In genomic region chr12:132049876-132050275, GRCh38 we compare ENCODE assay signal across 29 cellular contexts.
DNase-seq lines count a peak whose midpoint lies in the region; ATAC-seq, FAIRE-seq and TF ChIP-seq lines count a peak whose summit lies in the region.
"Had no signal": no experiment of that assay in that cellular context is flagged by ENCODE, and none has a peak within 500 bp of the region (broad histone marks: within the 10 kb centered on the region; RNA-seq: fewer than 3 reads in every experiment).

No MANE protein-coding gene starts in this region.

- no peaks in the 10 kb centered on the region for H3K27me3 ChIP-seq in aorta (ENCODE audit: control insufficient read depth in 1 of 2, insufficient read depth in 2 of 2, low read length in 1 of 2)
- H3K27me3 ChIP-seq: Peyer's patch had no signal

- TF ChIP-seq CTCF in kidney (IDR thresholded peaks at IDR 0.05; ENCODE audit: borderline replicate concordance, extremely low read depth, insufficient read depth) (no peak), OCI-LY7 (conservative IDR thresholded peaks at IDR 0.05; ENCODE audit: low read length) (no peak)

- no peak overlapping the region for H3K4me2 ChIP-seq in OCI-LY7 (ENCODE audit: low read length)
- H3K4me2 ChIP-seq: A549, KMS-11 had no signal

- WGBS in aorta, 2 donors = 90 to 94% methylated on average over 14 of the region's 14 CpGs

- no peaks in the 10 kb centered on the region for H3K9me2 ChIP-seq in OCI-LY7 (ENCODE audit: insufficient read depth, low read length)

- no peaks in the 10 kb centered on the region for H3K9me3 Mint-ChIP-seq in activated naive CD8-positive, alpha-beta T cell treated with anti-CD3 and anti-CD28 coated beads, Interleukin-2, amount 10 ng/mL, durations not matched to agents 7 days and 5 days
- no peaks in the 10 kb centered on the region for H3K9me3 Mint-ChIP-seq in activated naive CD8-positive, alpha-beta T cell treated with anti-CD3 and anti-CD28 coated beads for 36 hours
- H3K9me3 Mint-ChIP-seq: CD8-positive, alpha-beta T cell; IgD-negative memory B cell had no signal

- peak overlapping the region; percentile 7 for H3K27ac Mint-ChIP-seq in activated naive CD8-positive, alpha-beta T cell treated with anti-CD3 and anti-CD28 coated beads, Interleukin-2, amount 10 ng/mL, durations not matched to agents 7 days and 5 days
- no peak overlapping the region for H3K27ac Mint-ChIP-seq in activated naive CD8-positive, alpha-beta T cell treated with anti-CD3 and anti-CD28 coated beads for 36 hours
- H3K27ac Mint-ChIP-seq: CD8-positive, alpha-beta T cell had no signal

- CTCF ChIA-PET in OCI-LY7 (lab: Charles Lee; ENCODE audit: unreplicated experiment) = no interaction called here

- no peaks in the 10 kb centered on the region for H3K27me3 Mint-ChIP-seq in activated naive CD8-positive, alpha-beta T cell treated with anti-CD3 and anti-CD28 coated beads, Interleukin-2, amount 10 ng/mL, durations not matched to agents 7 days and 5 days
- H3K27me3 Mint-ChIP-seq in activated naive CD8-positive, alpha-beta T cell treated with anti-CD3 and anti-CD28 coated beads for 36 hours = no peaks in the 10 kb centered on the region
- H3K27me3 Mint-ChIP-seq: IgD-negative memory B cell had no signal

- H3K79me2 ChIP-seq in OCI-LY7 (ENCODE audit: insufficient read depth, low read depth, low read length) = no peaks in the 10 kb centered on the region

- no peak overlapping the region for H3K9ac ChIP-seq in kidney (ENCODE audit: low read length in 2 of 2)
- H3K9ac ChIP-seq: KMS-11 had no signal

- H3K9me3 ChIP-seq in kidney (ENCODE audit: control insufficient read depth in 1 of 2, low read length in 2 of 2) (no peaks in the 10 kb centered on the region), aorta (ENCODE audit: control insufficient read depth, low read length) (no peaks in the 10 kb centered on the region), OCI-LY7 (ENCODE audit: low read length) (no peaks in the 10 kb centered on the region)
- H3K9me3 ChIP-seq: A549, Caco-2, Peyer's patch had no signal

- no peak for ATAC-seq in activated naive CD8-positive, alpha-beta T cell treated with anti-CD3 and anti-CD28 coated beads, Interleukin-2, amount 10 ng/mL, durations not matched to agents 7 days and 5 days (ENCODE audit: low read depth)
- peak; percentile 26 for ATAC-seq in aorta (ENCODE audit: low FRiP score)
- ATAC-seq: A549; CD8-positive, alpha-beta T cell; GM12878 had no signal

- H3K4me1 ChIP-seq in kidney (ENCODE audit: control insufficient read depth in 1 of 2, insufficient read depth in 1 of 2, low read depth in 1 of 2, low read length in 2 of 2) (no peaks in the 10 kb centered on the region), aorta (ENCODE audit: control insufficient read depth in 1 of 2, insufficient read depth in 2 of 2, low read length in 2 of 2) (no peaks in the 10 kb centered on the region), OCI-LY7 (ENCODE audit: insufficient read depth, low read length, poor library complexity, severe bottlenecking) (peaks cover 11% of the 10 kb centered on the region)
- H3K4me1 ChIP-seq: A549, Caco-2, Peyer's patch had no signal

- no peaks in the 10 kb centered on the region for H4K20me1 ChIP-seq in OCI-LY7 (ENCODE audit: insufficient read depth, low read length)

- FAIRE-seq in kidney (lab: Jason Lieb, UNC) = no peak
- FAIRE-seq: A549, GM12878 had no signal

- H3K27ac ChIP-seq in kidney (ENCODE audit: low read depth in 2 of 2, low read length in 2 of 2) (no peak overlapping the region), aorta (ENCODE audit: low read depth in 1 of 2, low read length in 2 of 2) (no peak overlapping the region), OCI-LY7 (ENCODE audit: low read depth, low read length, poor library complexity, severe bottlenecking) (no peak overlapping the region)
- H3K27ac ChIP-seq: A549, C4-2B, HL-60, KMS-11, Peyer's patch had no signal

- H2AFZ ChIP-seq in OCI-LY7 (ENCODE audit: low read length) = no peak overlapping the region

- no peak overlapping the region for H3K4me3 Mint-ChIP-seq in activated naive CD8-positive, alpha-beta T cell treated with anti-CD3 and anti-CD28 coated beads, Interleukin-2, amount 10 ng/mL, durations not matched to agents 7 days and 5 days
- no peak overlapping the region for H3K4me3 Mint-ChIP-seq in activated naive CD8-positive, alpha-beta T cell treated with anti-CD3 and anti-CD28 coated beads for 36 hours
- H3K4me3 Mint-ChIP-seq: CD8-positive, alpha-beta T cell; IgD-negative memory B cell had no signal

- peaks cover 31% of the 10 kb centered on the region for H3K36me3 Mint-ChIP-seq in activated naive CD8-positive, alpha-beta T cell treated with anti-CD3 and anti-CD28 coated beads, Interleukin-2, amount 10 ng/mL, durations not matched to agents 7 days and 5 days
- H3K36me3 Mint-ChIP-seq in activated naive CD8-positive, alpha-beta T cell treated with anti-CD3 and anti-CD28 coated beads for 36 hours = peaks cover 21% of the 10 kb centered on the region

- intact Hi-C loops in kidney (cut with DNase I) (no loop called here), aorta (cut with DNase I) (no loop called here), OCI-LY7 (cut with micrococcal nuclease; ENCODE audit: unreplicated experiment) (no loop called here)

- DNase-seq in activated naive CD8-positive, alpha-beta T cell treated with anti-CD3 and anti-CD28 coated beads, Interleukin-2, amount 10 ng/mL, durations not matched to agents 7 days and 5 days = no peak
- DNase-seq in activated naive CD8-positive, alpha-beta T cell treated with anti-CD3 and anti-CD28 coated beads for 36 hours = no peak
- DNase-seq in NCI-H82 treated with DMSO at 0.1 percent for 48 hours (lab: John Stamatoyannopoulos, UW; ENCODE audit: unreplicated experiment) = peak; percentile 70
- DNase-seq in kidney = peak; percentile 39
- DNase-seq in aorta = peak in 1 of 2 donors; percentile 64
- no peak for DNase-seq in NCI-H2029 treated with DMSO at 0.1 percent for 48 hours (lab: John Stamatoyannopoulos, UW)
- DNase-seq in NCI-H1092 (lab: John Stamatoyannopoulos, UW) = no peak
- no peak for DNase-seq in OCI-LY7 (ENCODE audit: low spot score)
- DNase-seq: AML-193; Caco-2; CD8-positive, alpha-beta T cell; EL; GDM1; NCI-H1048; NCI-H1417 treated with DMSO at 0.1 percent for 48 hours; NCI-H187; NCI-H2171 treated with DMSO at 0.1 percent for 48 hours; NCI-H345; NCI-H510A treated with DMSO at 0.1 percent for 48 hours; NCI-H774; OCI-M1; Peyer's patch; SHP77 treated with DMSO at 0.1 percent for 48 hours had no signal

- H3K36me3 ChIP-seq in kidney (ENCODE audit: control insufficient read depth in 1 of 2, insufficient read depth in 2 of 2, low read length in 2 of 2) = peaks cover 40 to 49% of the 10 kb centered on the region in 2 donors
- peaks cover 0 to 25% of the 10 kb centered on the region in 2 donors for H3K36me3 ChIP-seq in aorta (ENCODE audit: control insufficient read depth in 1 of 2, insufficient read depth in 2 of 2, low read length in 1 of 2)
- peaks cover 83% of the 10 kb centered on the region for H3K36me3 ChIP-seq in OCI-LY7 (ENCODE audit: insufficient read depth, low read length)

- POLR2A ChIA-PET in activated naive CD8-positive, alpha-beta T cell treated with anti-CD3 and anti-CD28 coated beads, Interleukin-2, amount 10 ng/mL, durations not matched to agents 7 days and 5 days (lab: Charles Lee) = no interaction called here
- POLR2A ChIA-PET in OCI-LY7 (lab: Charles Lee) = no interaction called here

- H3K4me1 Mint-ChIP-seq in activated naive CD8-positive, alpha-beta T cell treated with anti-CD3 and anti-CD28 coated beads, Interleukin-2, amount 10 ng/mL, durations not matched to agents 7 days and 5 days = peaks cover 2% of the 10 kb centered on the region
- H3K4me1 Mint-ChIP-seq in activated naive CD8-positive, alpha-beta T cell treated with anti-CD3 and anti-CD28 coated beads for 36 hours = no peaks in the 10 kb centered on the region

- no TSS peak for BruUV-seq in OCI-LY7 (replicated peaks; lab: Mats Ljungman, UMichigan)

- H3K4me3 ChIP-seq in kidney (ENCODE audit: low read length in 2 of 2) = no peak overlapping the region
- H3K4me3 ChIP-seq in aorta (ENCODE audit: low read length in 2 of 2) = no peak overlapping the region
- H3K4me3 ChIP-seq in OCI-LY7 (ENCODE audit: low read depth, low read length, poor library complexity, severe bottlenecking) = no peak overlapping the region
- H3K4me3 ChIP-seq: A549, GM12878, Peyer's patch had no signal

Comparison
In these comparisons a context has a peak if more than half of its experiments do, and no peak if none do; other contexts are left out.
1. DNase-seq: peak in NCI-H82 treated with DMSO at 0.1 percent for 48 hours (single experiment) and kidney (single experiment); none in activated naive CD8-positive, alpha-beta T cell treated with anti-CD3 and anti-CD28 coated beads, Interleukin-2, amount 10 ng/mL, durations not matched to agents 7 days and 5 days (single experiment), activated naive CD8-positive, alpha-beta T cell treated with anti-CD3 and anti-CD28 coated beads for 36 hours (single experiment), NCI-H2029 treated with DMSO at 0.1 percent for 48 hours (single experiment), NCI-H1092 (single experiment) and OCI-LY7 (single experiment).